11 cellular contexts compared by ENCODE assay signal in genomic region chr4:119026662-119027444, GRCh38.
DNase-seq lines count a peak whose midpoint lies in the region; ATAC-seq and TF ChIP-seq lines count a peak whose summit lies in the region.
"Had no signal": no experiment of that assay in that cellular context is flagged by ENCODE, and none has a peak within 500 bp of the region (broad histone marks: within the 10 kb centered on the region; RNA-seq: fewer than 3 reads in every experiment).

No MANE protein-coding gene starts in this region.

- intact Hi-C loops in Right ventricle myocardium superior (cut with DNase I): no loop called here

- DNase-seq in AG08395 (ENCODE audit: low spot score) (peak; percentile 77), RWPE1 (ENCODE audit: low spot score) (no peak), Right ventricle myocardium superior (no peak), omental fat pad (ENCODE audit: low spot score) (no peak)
- DNase-seq: activated CD4-positive, alpha-beta memory T cell treated with anti-CD3 and anti-CD28 coated beads, Interleukin-2, amount 10 ng/mL, durations not matched to agents 7 days and 5 days; BE2C; cortex of kidney had no signal

- TF ChIP-seq CTCF in RWPE1 (conservative IDR thresholded peaks at IDR 0.05; ENCODE audit: low read depth) (no peak), omental fat pad (IDR thresholded peaks at IDR 0.05) (no peak)

- peak; percentile 60 for ATAC-seq in Right ventricle myocardium superior (ENCODE audit: poor library complexity)
- peak; percentile 28 for ATAC-seq in omental fat pad (ENCODE audit: low FRiP score)
- no peak for ATAC-seq in GM21528 (IDR thresholded peaks at IDR 0.05; ENCODE audit: low FRiP score, unreplicated experiment)
- ATAC-seq in GM19328 (IDR thresholded peaks at IDR 0.05; ENCODE audit: unreplicated experiment): no peak
- no peak for ATAC-seq in GM18511 (IDR thresholded peaks at IDR 0.05; ENCODE audit: unreplicated experiment)
- no peak for ATAC-seq in HG02973 (IDR thresholded peaks at IDR 0.05; ENCODE audit: unreplicated experiment)

- peak overlapping the region; percentile 83 for H3K27ac ChIP-seq in RWPE1

- CTCF ChIA-PET in RWPE1 (lab: Yijun Ruan, JAX): no interaction called here

- POLR2A ChIA-PET in RWPE1 (lab: Yijun Ruan, JAX; ENCODE audit: low non-redundant PET): no interaction called here

Comparison
In these comparisons a context has a peak if more than half of its experiments do, and no peak if none do; other contexts are left out.
1. ATAC-seq: peak in Right ventricle myocardium superior (single experiment) and omental fat pad (single experiment); none in GM21528 (single experiment), GM19328 (single experiment), GM18511 (single experiment) and HG02973 (single experiment).